In the genomic region with DNA sequence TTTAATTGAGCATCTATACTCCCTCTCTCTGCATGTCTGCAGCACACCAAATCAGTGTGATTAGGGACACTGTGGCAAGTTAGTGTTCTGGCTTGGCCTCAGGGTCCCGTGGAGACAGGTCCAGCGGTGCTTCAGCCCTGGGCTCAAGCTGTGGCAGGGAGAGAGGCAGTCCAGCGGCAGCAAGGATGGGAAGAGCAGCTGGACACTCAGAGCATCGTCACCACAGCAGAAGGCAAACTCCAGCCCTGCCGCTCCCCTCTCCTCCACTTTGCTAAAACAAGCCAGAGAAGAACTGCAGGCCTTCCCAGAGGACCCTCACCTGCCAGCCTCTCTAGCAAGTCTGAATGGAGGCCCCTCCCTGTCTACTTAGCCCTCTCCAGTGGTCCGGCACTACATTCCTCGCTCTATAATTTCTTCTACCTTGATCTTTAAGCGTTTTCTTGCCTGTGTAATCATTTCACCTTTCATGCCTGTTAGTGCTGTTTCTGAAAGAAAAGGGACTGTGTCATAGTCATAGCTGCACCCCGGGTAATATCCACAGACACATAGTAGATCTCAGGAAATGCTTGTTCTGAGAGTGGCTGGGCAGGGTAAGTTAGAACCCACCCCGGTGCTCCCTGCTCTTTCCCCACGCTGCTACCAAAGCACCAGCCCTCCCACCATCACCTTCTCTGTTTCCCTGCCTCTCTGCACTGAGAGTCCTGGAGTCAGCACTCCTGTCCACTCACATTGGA, we compare ENCODE assay signal across 16 cellular contexts. TPM values are rescaled to one million over a fixed set of nuclear protein-coding genes. Genes with fewer than 3 reads are reported as not detected.
A peak's percentile ranks its signal among the peaks of the same experiment; 100 is the strongest.
DNase-seq lines count a peak whose midpoint lies in the region; ATAC-seq and TF ChIP-seq lines count a peak whose summit lies in the region.
"Had no signal": no experiment of that assay in that cellular context is flagged by ENCODE, and none has a peak within 500 bp of the region (broad histone marks: within the 10 kb centered on the region; RNA-seq: fewer than 3 reads in every experiment).

No MANE protein-coding gene starts in this region.

- CTCF ChIA-PET in activated CD4-positive, alpha-beta T cell treated with anti-CD3 and anti-CD28 coated beads, Interleukin-2, amount 10 ng/mL, durations not matched to agents 7 days and 5 days (lab: Charles Lee) = interaction anchor here (2.1 to 2.4 kb wide), 3 partner anchors 9 to 46 kb away, joined by 7 to 9 read pairs (median 7); no protein-coding TSS in a partner anchor
- CTCF ChIA-PET in HEK293 (lab: Yijun Ruan, JAX) = no interaction called here

- H3K4me1 ChIP-seq in HEK293 (ENCODE audit: control insufficient read depth, insufficient read depth, low read length) (no peaks in the 10 kb centered on the region), esophagus squamous epithelium (peaks cover 0 to 31% (median 6%) of the 10 kb centered on the region in 3 donors), gastrocnemius medialis (peaks cover 3 to 12% of the 10 kb centered on the region in 2 donors)
- H3K4me1 ChIP-seq: psoas muscle, uterus had no signal

- H3K27ac ChIP-seq in HEK293 (ENCODE audit: extremely low read depth, low read depth, low read length) (no peak overlapping the region), esophagus squamous epithelium (peak overlapping the region; percentile 1 to 81 (median 55)), gastrocnemius medialis (peak overlapping the region in 3 of 4 donors; percentile 63 to 75 (median 72))

- H3K9me3 ChIP-seq in HEK293 (ENCODE audit: control insufficient read depth, insufficient read depth, low read depth, low read length) (no peaks in the 10 kb centered on the region), esophagus squamous epithelium (no peaks in the 10 kb centered on the region), gastrocnemius medialis (no peaks in the 10 kb centered on the region)
- H3K9me3 ChIP-seq: uterus had no signal

- in situ Hi-C loops in gastrocnemius medialis (cut with MboI; ENCODE audit: low sequenced_read_pairs in 4 of 4) = no loop called here

- no peak for DNase-seq in activated CD4-positive, alpha-beta T cell treated with anti-CD3 and anti-CD28 coated beads, Interleukin-2, amount 10 ng/mL, durations not matched to agents 7 days and 5 days
- no peak for DNase-seq in activated CD4-positive, alpha-beta T cell treated with anti-CD3 and anti-CD28 coated beads for 48 hours
- no peak for DNase-seq in esophagus squamous epithelium (lab: John Stamatoyannopoulos, UW)
- DNase-seq in gastrocnemius medialis = peak in 1 of 2 donors; percentile 2
- DNase-seq in kidney tubule cell (ENCODE audit: low spot score) = no peak
- DNase-seq in T1000 (lab: John Stamatoyannopoulos, UW) = no peak
- DNase-seq: activated B cell treated with CpG ODN at 0.5 μM for 24 hours; activated T-cell treated with anti-CD3 and anti-CD28 coated beads, Interleukin-2, amount 50 U/mL, for 1 hour; DMS79 treated with DMSO at 0.1 percent for 48 hours; H7; NCI-H526; stimulated activated naive CD4-positive, alpha-beta T cell treated with Interleukin-2 at 50 U/mL for 16 hours; uterus had no signal

- peaks cover 16% of the 10 kb centered on the region for H3K36me3 Mint-ChIP-seq in activated CD4-positive, alpha-beta T cell treated with anti-CD3 and anti-CD28 coated beads, Interleukin-2, amount 10 ng/mL, durations not matched to agents 7 days and 5 days (ENCODE audit: low read depth)

- 78 to 84% methylated on average over 6 to 8 of the region's 11 CpGs for WGBS in esophagus squamous epithelium, 2 donors

- H3K4me1 Mint-ChIP-seq in activated CD4-positive, alpha-beta T cell treated with anti-CD3 and anti-CD28 coated beads, Interleukin-2, amount 10 ng/mL, durations not matched to agents 7 days and 5 days = peaks cover 44% of the 10 kb centered on the region

- H3K27me3 ChIP-seq in esophagus squamous epithelium (no peaks in the 10 kb centered on the region), gastrocnemius medialis (no peaks in the 10 kb centered on the region)
- H3K27me3 ChIP-seq: uterus had no signal

- H3K27me3 Mint-ChIP-seq in activated CD4-positive, alpha-beta T cell treated with anti-CD3 and anti-CD28 coated beads, Interleukin-2, amount 10 ng/mL, durations not matched to agents 7 days and 5 days = no peaks in the 10 kb centered on the region
- H3K27me3 Mint-ChIP-seq: activated B cell treated with CpG ODN at 0.5 μM for 24 hours had no signal

- H3K4me3 Mint-ChIP-seq in activated CD4-positive, alpha-beta T cell treated with anti-CD3 and anti-CD28 coated beads, Interleukin-2, amount 10 ng/mL, durations not matched to agents 7 days and 5 days = no peak overlapping the region
- H3K4me3 Mint-ChIP-seq: activated B cell treated with CpG ODN at 0.5 μM for 24 hours had no signal

- peaks cover 9% of the 10 kb centered on the region for H3K9me3 Mint-ChIP-seq in activated CD4-positive, alpha-beta T cell treated with anti-CD3 and anti-CD28 coated beads, Interleukin-2, amount 10 ng/mL, durations not matched to agents 7 days and 5 days

- ATAC-seq in gastrocnemius medialis (no peak), GM21526 (IDR thresholded peaks at IDR 0.05; ENCODE audit: low FRiP score, unreplicated experiment) (no peak)
- ATAC-seq: psoas muscle had no signal

- TF ChIP-seq CTCF in HEK293 (tag by site-specific recombination; IDR thresholded peaks at IDR 0.05) (no peak), esophagus squamous epithelium (IDR thresholded peaks at IDR 0.05) (no peak), gastrocnemius medialis (IDR thresholded peaks at IDR 0.05 in 4 of 5, conservative IDR thresholded peaks at IDR 0.05 in 1 of 5) (no peak)

- H3K27ac Mint-ChIP-seq in activated CD4-positive, alpha-beta T cell treated with anti-CD3 and anti-CD28 coated beads, Interleukin-2, amount 10 ng/mL, durations not matched to agents 7 days and 5 days = peak overlapping the region; percentile 87
- H3K27ac Mint-ChIP-seq: activated B cell treated with CpG ODN at 0.5 μM for 24 hours had no signal

- POLR2A ChIA-PET in activated CD4-positive, alpha-beta T cell treated with anti-CD3 and anti-CD28 coated beads, Interleukin-2, amount 10 ng/mL, durations not matched to agents 7 days and 5 days (lab: Charles Lee) = no interaction called here
- POLR2A ChIA-PET in HEK293 (lab: Yijun Ruan, JAX) = no interaction called here

- H3K4me3 ChIP-seq in HEK293 (ENCODE audit: low read depth, low read length) (no peak overlapping the region), esophagus squamous epithelium (no peak overlapping the region), gastrocnemius medialis (no peak overlapping the region)
- H3K4me3 ChIP-seq: psoas muscle, uterus had no signal

- TF ChIP-seq POLR2A in esophagus squamous epithelium (IDR thresholded peaks at IDR 0.05) (no peak), gastrocnemius medialis (IDR thresholded peaks at IDR 0.05) (no peak)

- intact Hi-C loops in esophagus squamous epithelium (cut with DNase I) = loop anchor here (10.0 kb wide), 1 partner anchor 56 kb away; no protein-coding TSS in a partner anchor
- intact Hi-C loops in gastrocnemius medialis (cut with DNase I; ENCODE audit: low total_unique reads) = no loop called here

- H3K36me3 ChIP-seq in HEK293 (ENCODE audit: control insufficient read depth in 2 of 2, insufficient read depth in 1 of 2, low read length in 2 of 2) (no peaks in the 10 kb centered on the region), esophagus squamous epithelium (no peaks in the 10 kb centered on the region), gastrocnemius medialis (no peaks in the 10 kb centered on the region)
- H3K36me3 ChIP-seq: uterus had no signal

TF ChIP-seq in HEK293, 187 proteins besides CTCF, POLR2A, EP300 and RAD21:
- TF ChIP-seq ZNF664 (tag by site-specific recombination; IDR thresholded peaks at IDR 0.05) = peak; percentile 79; the same call in 1 of the 2 replicates
- TF ChIP-seq ZNF404 (tag by site-specific recombination; IDR thresholded peaks at IDR 0.05) = no peak
- TF ChIP-seq ZNF302 (tag by site-specific recombination; IDR thresholded peaks at IDR 0.05; ENCODE audit: low read depth) = no peak
TF ChIP-seq in HEK293: peak in this region for 1.

RNA-seq across cellular contexts. Expression of a gene that starts 22.1 kb away (rescaled TPM):
- total RNA-seq in activated CD4-positive, alpha-beta T cell treated with anti-CD3 and anti-CD28 coated beads, Interleukin-2, amount 10 ng/mL, durations not matched to agents 7 days and 5 days = 10 to 100 TPM; 81.7 to 82.2 TPM
- total RNA-seq in esophagus squamous epithelium (100 to 1,000 TPM in 3 of 4 donors, 10 to 100 TPM in 1; 75.4 to 364 (median 152) TPM), gastrocnemius medialis (100 to 1,000 TPM in 3 of 4 donors, 10 to 100 TPM in 1; 60.2 to 196 (median 125) TPM)
